ENCODE assay signal across 1 cellular context in the genomic region with DNA sequence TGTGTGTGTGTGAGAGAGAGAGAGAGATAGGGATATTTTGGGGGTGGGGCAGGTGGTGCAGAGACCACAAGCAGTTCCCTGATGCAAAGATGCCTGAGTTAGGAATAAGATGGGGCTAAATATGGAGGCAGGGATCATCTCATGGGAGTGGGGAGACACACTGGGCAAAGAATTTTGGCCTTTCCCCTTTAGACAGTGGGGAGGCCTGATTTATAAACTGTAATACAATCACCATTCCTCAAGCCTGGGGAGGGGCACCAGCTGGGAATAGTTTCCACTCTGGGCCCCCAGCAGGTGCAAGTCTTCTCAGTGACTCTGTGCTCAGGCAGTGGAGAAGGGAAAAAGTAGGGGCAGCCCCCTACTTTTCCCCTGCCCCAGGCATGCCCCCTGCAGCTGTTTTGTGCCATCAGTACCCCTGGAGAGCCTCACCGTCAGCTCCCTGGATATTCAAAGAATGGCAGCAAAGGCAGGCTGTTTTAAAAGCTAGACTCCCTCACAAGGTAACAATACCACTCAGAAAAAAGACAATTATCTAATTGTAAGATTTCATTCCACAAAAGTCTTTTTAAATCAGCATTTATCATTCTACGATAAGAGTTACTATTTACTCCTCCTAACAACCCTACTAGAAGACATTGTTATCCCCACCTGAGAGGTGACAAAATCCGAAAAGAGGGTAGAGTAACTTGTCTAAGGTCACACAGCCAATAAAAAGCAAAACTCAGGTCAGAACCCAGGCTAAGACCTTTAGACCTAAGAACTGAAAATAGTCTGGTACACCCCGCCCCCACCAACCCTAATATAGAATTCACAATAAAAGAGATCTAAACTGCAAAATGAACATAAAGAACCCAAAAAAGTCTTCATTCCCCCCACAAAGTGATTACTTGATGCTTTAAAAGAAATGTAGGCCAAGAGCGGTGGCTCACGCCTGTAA.
TF ChIP-seq lines count a peak whose summit lies in the region.

No MANE protein-coding gene starts in this region.

TF ChIP-seq in GM12878, 131 proteins besides CTCF, POLR2A, EP300 and RAD21:
- TF ChIP-seq SREBF1 (IDR thresholded peaks at IDR 0.05; ENCODE audit: low read length) (no peak), NRF1 (conservative IDR thresholded peaks at IDR 0.05; ENCODE audit: low read depth, low read length) (no peak), NR2C2 (IDR thresholded peaks at IDR 0.05; ENCODE audit: borderline replicate concordance, control insufficient read depth, insufficient read length, low read depth) (no peak), STAT1 (conservative IDR thresholded peaks at IDR 0.05) (no peak)
- TF ChIP-seq, protein P1, sequence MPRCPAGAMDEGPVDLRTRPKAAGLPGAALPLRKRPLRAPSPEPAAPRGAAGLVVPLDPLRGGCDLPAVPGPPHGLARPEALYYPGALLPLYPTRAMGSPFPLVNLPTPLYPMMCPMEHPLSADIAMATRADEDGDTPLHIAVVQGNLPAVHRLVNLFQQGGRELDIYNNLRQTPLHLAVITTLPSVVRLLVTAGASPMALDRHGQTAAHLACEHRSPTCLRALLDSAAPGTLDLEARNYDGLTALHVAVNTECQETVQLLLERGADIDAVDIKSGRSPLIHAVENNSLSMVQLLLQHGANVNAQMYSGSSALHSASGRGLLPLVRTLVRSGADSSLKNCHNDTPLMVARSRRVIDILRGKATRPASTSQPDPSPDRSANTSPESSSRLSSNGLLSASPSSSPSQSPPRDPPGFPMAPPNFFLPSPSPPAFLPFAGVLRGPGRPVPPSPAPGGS (IDR thresholded peaks at IDR 0.05; ENCODE audit: borderline replicate concordance, insufficient read depth, low read depth, low read length, poor library complexity, severe bottlenecking), result peak; percentile 23
- TF ChIP-seq, protein P2, sequence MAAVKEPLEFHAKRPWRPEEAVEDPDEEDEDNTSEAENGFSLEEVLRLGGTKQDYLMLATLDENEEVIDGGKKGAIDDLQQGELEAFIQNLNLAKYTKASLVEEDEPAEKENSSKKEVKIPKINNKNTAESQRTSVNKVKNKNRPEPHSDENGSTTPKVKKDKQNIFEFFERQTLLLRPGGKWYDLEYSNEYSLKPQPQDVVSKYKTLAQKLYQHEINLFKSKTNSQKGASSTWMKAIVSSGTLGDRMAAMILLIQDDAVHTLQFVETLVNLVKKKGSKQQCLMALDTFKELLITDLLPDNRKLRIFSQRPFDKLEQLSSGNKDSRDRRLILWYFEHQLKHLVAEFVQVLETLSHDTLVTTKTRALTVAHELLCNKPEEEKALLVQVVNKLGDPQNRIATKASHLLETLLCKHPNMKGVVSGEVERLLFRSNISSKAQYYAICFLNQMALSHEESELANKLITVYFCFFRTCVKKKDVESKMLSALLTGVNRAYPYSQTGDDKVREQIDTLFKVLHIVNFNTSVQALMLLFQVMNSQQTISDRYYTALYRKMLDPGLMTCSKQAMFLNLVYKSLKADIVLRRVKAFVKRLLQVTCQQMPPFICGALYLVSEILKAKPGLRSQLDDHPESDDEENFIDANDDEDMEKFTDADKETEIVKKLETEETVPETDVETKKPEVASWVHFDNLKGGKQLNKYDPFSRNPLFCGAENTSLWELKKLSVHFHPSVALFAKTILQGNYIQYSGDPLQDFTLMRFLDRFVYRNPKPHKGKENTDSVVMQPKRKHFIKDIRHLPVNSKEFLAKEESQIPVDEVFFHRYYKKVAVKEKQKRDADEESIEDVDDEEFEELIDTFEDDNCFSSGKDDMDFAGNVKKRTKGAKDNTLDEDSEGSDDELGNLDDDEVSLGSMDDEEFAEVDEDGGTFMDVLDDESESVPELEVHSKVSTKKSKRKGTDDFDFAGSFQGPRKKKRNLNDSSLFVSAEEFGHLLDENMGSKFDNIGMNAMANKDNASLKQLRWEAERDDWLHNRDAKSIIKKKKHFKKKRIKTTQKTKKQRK (IDR thresholded peaks at IDR 0.05; ENCODE audit: low read depth, low read length), result no peak
